8 cellular contexts compared by ENCODE assay signal in the genomic region with DNA sequence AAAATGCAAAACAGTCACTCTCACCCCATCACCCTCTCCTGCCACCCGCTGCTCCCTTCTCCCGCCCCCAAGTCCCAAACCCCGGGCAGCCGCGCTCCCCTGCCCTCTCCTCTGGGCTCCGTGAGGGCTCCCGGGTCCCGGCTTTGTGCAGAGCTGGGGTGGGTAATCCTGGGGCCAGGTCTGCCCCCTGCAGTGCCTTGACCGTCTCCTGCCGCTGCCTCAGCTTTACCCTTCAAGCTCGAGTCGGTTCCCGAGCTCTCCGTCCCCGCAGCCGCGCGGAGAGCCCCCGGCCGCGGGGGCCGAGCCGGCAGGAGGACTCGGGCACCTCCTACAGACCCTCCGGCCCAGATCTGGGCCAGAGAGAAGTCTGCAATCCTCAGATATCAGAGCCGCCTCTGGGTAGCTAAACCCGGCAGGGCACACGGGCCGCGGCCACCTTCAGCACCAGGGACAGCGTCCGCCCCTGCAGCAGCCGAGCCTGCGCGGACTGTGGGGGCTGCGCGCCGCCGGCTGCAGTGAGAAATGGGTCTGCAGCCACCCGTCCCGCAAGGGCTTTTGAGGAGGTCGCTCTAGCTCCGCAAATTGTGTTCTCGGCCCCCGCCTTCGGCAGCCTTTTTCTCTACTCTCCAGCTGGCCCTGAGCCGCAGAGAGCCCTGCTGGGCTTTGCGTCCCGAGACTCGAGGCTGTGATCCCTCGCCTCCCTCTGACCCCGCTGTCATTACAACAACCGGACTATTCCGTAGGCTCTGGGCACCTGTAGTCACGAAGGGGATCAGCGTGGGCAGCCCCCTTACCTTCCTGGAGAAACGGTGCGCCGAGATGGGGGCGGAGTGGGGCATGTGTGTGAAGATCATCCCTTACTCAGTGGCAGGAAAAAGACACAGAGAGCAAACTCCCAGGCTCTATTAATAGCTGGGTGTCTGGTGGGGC. TPM values are rescaled to one million over a fixed set of nuclear protein-coding genes. Genes with fewer than 3 reads are reported as not detected.
DNase-seq lines count a peak whose midpoint lies in the region; ATAC-seq and TF ChIP-seq lines count a peak whose summit lies in the region.

No MANE protein-coding gene starts in this region.

- intact Hi-C loops in upper lobe of right lung (cut with DNase I), result no loop called here

- H3K4me3 Mint-ChIP-seq in neural crest cell, result peak overlapping the region; percentile 91

- H3K27ac Mint-ChIP-seq in neural crest cell (ENCODE audit: unreplicated experiment), result no peak overlapping the region

- peaks cover 70% of the 10 kb centered on the region for H3K27me3 ChIP-seq in upper lobe of right lung
- peaks cover 51% of the 10 kb centered on the region for H3K27me3 ChIP-seq in effector memory CD4-positive, alpha-beta T cell (replicated peaks; ENCODE audit: control insufficient read depth, insufficient read depth, low read length, poor library complexity, severe bottlenecking)

- DNase-seq in GDM1 (lab: John Stamatoyannopoulos, UW) (peak; percentile 7), NCI-H146 treated with DMSO at 0.1 percent for 48 hours (lab: John Stamatoyannopoulos, UW; ENCODE audit: unreplicated experiment) (peak; percentile 45), activated T-cell treated with anti-CD3 and anti-CD28 coated beads for 4 hours (peak; percentile 5), fibroblast of villous mesenchyme (ENCODE audit: low read depth) (peak; percentile 53), neural crest cell (ENCODE audit: low read depth, low spot score) (peak; percentile 75), upper lobe of right lung (peak; percentile 71)
- DNase-seq in effector memory CD4-positive, alpha-beta T cell, result no peak

- H3K9me3 Mint-ChIP-seq in neural crest cell, result no peaks in the 10 kb centered on the region

- no peaks in the 10 kb centered on the region for H3K36me3 Mint-ChIP-seq in neural crest cell (ENCODE audit: low read depth)

- H3K9me3 ChIP-seq in upper lobe of right lung, result no peaks in the 10 kb centered on the region
- H3K9me3 ChIP-seq in effector memory CD4-positive, alpha-beta T cell (ENCODE audit: control insufficient read depth, low read length), result no peaks in the 10 kb centered on the region

- H3K4me3 ChIP-seq in fibroblast of villous mesenchyme (ENCODE audit: low read depth, low read length) (no peak overlapping the region), upper lobe of right lung (no peak overlapping the region)
- H3K4me3 ChIP-seq in effector memory CD4-positive, alpha-beta T cell (ENCODE audit: insufficient read depth, low read depth, low read length, poor library complexity, severe bottlenecking), result no peak overlapping the region

- ATAC-seq in upper lobe of right lung, result peak; percentile 84
- ATAC-seq in GM21576 (IDR thresholded peaks at IDR 0.05; ENCODE audit: unreplicated experiment), result no peak

- no peak overlapping the region for H3K27ac ChIP-seq in upper lobe of right lung
- no peak overlapping the region for H3K27ac ChIP-seq in effector memory CD4-positive, alpha-beta T cell (ENCODE audit: insufficient read depth, low read length, poor library complexity, severe bottlenecking)

- H3K36me3 ChIP-seq in upper lobe of right lung, result no peaks in the 10 kb centered on the region
- no peaks in the 10 kb centered on the region for H3K36me3 ChIP-seq in effector memory CD4-positive, alpha-beta T cell (ENCODE audit: control insufficient read depth, insufficient read depth, low read length)

- no peaks in the 10 kb centered on the region for H3K4me1 ChIP-seq in upper lobe of right lung
- no peaks in the 10 kb centered on the region for H3K4me1 ChIP-seq in effector memory CD4-positive, alpha-beta T cell (ENCODE audit: control insufficient read depth, insufficient read depth, low read length, poor library complexity, severe bottlenecking)

- peaks cover 94% of the 10 kb centered on the region for H3K27me3 Mint-ChIP-seq in neural crest cell (ENCODE audit: low read depth)

- TF ChIP-seq CTCF in fibroblast of villous mesenchyme (IDR thresholded peaks at IDR 0.05; ENCODE audit: insufficient read depth, low read depth, low read length) (no peak), neural crest cell (conservative IDR thresholded peaks at IDR 0.05) (no peak), upper lobe of right lung (IDR thresholded peaks at IDR 0.05) (no peak)

- peaks cover 31% of the 10 kb centered on the region for H3K4me1 Mint-ChIP-seq in neural crest cell

RNA-seq across cellular contexts. Expression of a gene that starts 1.2 kb away (rescaled TPM):
- total RNA-seq in fibroblast of villous mesenchyme (not detected in 2 replicates), neural crest cell (11.7 and 12.2 TPM in 2 replicates), upper lobe of right lung (not detected)

Comparison
In these comparisons a context has a peak if more than half of its experiments do, and no peak if none do; other contexts are left out.
1. DNase-seq: peak in GDM1 (single experiment), NCI-H146 treated with DMSO at 0.1 percent for 48 hours (single experiment), activated T-cell treated with anti-CD3 and anti-CD28 coated beads for 4 hours (single experiment), fibroblast of villous mesenchyme (single experiment), neural crest cell (single experiment) and upper lobe of right lung (single experiment); none in effector memory CD4-positive, alpha-beta T cell (0 of 3).
2. RNA of a gene that starts 1.2 kb away (total RNA-seq): 11.7 to 12.2 TPM in neural crest cell; not detected in fibroblast of villous mesenchyme and not detected in upper lobe of right lung (single experiment); every median in the first group is over 10 times any median in the second.